12 cellular contexts compared by ENCODE assay signal in genomic region chr14:52678591-52678990, GRCh38. TPM values are rescaled to one million over a fixed set of nuclear protein-coding genes. Genes with fewer than 3 reads are reported as not detected.
DNase-seq lines count a peak whose midpoint lies in the region; ATAC-seq and TF ChIP-seq lines count a peak whose summit lies in the region.
"Had no signal": no experiment of that assay in that cellular context is flagged by ENCODE, and none has a peak within 500 bp of the region (broad histone marks: within the 10 kb centered on the region; RNA-seq: fewer than 3 reads in every experiment).

No MANE protein-coding gene starts in this region.

- TF ChIP-seq CTCF in 22Rv1 (IDR thresholded peaks at IDR 0.05) (peak; percentile 57), GM10248 (IDR thresholded peaks at IDR 0.05; ENCODE audit: control extremely low read depth, extremely low read depth, low read depth, missing control alignments) (peak; percentile 6), RWPE1 (conservative IDR thresholded peaks at IDR 0.05; ENCODE audit: low read depth) (peak; percentile 22; the same call in 1 of the 2 replicates), glutamatergic neuron (IDR thresholded peaks at IDR 0.05; ENCODE audit: partially characterized antibody, unreplicated experiment) (peak; percentile 68)

- peaks cover 2% of the 10 kb centered on the region for H3K27me3 Mint-ChIP-seq in glutamatergic neuron (ENCODE audit: unreplicated experiment)
- no peaks in the 10 kb centered on the region for H3K27me3 Mint-ChIP-seq in activated CD4-positive, alpha-beta T cell treated with anti-CD3 and anti-CD28 coated beads, Interleukin-2, amount 10 ng/mL, durations not matched to agents 7 days and 5 days
- H3K27me3 Mint-ChIP-seq: dendritic cell treated with granulocyte-macrophage colony-stimulating factor and Interleukin-4, amounts not matched to agents 40 ng/mL and 50 ng/mL, for 4 days had no signal

- H3K27ac Mint-ChIP-seq in glutamatergic neuron (ENCODE audit: unreplicated experiment), result no peak overlapping the region
- no peak overlapping the region for H3K27ac Mint-ChIP-seq in activated CD4-positive, alpha-beta T cell treated with anti-CD3 and anti-CD28 coated beads, Interleukin-2, amount 10 ng/mL, durations not matched to agents 7 days and 5 days
- H3K27ac Mint-ChIP-seq: dendritic cell treated with granulocyte-macrophage colony-stimulating factor and Interleukin-4, amounts not matched to agents 40 ng/mL and 50 ng/mL, for 4 days had no signal

- H3K9me3 Mint-ChIP-seq in glutamatergic neuron (ENCODE audit: unreplicated experiment), result no peaks in the 10 kb centered on the region
- H3K9me3 Mint-ChIP-seq in activated CD4-positive, alpha-beta T cell treated with anti-CD3 and anti-CD28 coated beads, Interleukin-2, amount 10 ng/mL, durations not matched to agents 7 days and 5 days, result no peaks in the 10 kb centered on the region
- H3K9me3 Mint-ChIP-seq: dendritic cell treated with granulocyte-macrophage colony-stimulating factor and Interleukin-4, amounts not matched to agents 40 ng/mL and 50 ng/mL, for 4 days had no signal

- ATAC-seq in GM21529 (IDR thresholded peaks at IDR 0.05; ENCODE audit: unreplicated experiment), result no peak

- DNase-seq in GM10248 (ENCODE audit: extremely low spot score) (no peak), RWPE1 (ENCODE audit: low spot score) (no peak), glutamatergic neuron (no peak), SK-N-DZ (ENCODE audit: low spot score) (no peak), NCI-H1105 treated with DMSO at 0.1 percent for 48 hours (lab: John Stamatoyannopoulos, UW) (no peak)
- no peak for DNase-seq in activated CD4-positive, alpha-beta T cell treated with anti-CD3 and anti-CD28 coated beads, Interleukin-2, amount 10 ng/mL, durations not matched to agents 7 days and 5 days
- DNase-seq: islet precursor cell, NCI-H1436 had no signal

- no peaks in the 10 kb centered on the region for H3K4me1 Mint-ChIP-seq in glutamatergic neuron (ENCODE audit: low read depth, unreplicated experiment)
- peaks cover 7% of the 10 kb centered on the region for H3K4me1 Mint-ChIP-seq in activated CD4-positive, alpha-beta T cell treated with anti-CD3 and anti-CD28 coated beads, Interleukin-2, amount 10 ng/mL, durations not matched to agents 7 days and 5 days

- H3K27ac ChIP-seq in 22Rv1 (no peak overlapping the region), RWPE1 (no peak overlapping the region)
- H3K27ac ChIP-seq: SK-N-MC had no signal

- POLR2A ChIA-PET in GM10248 (lab: Yijun Ruan, JAX) (interaction anchor here (0.6 kb wide), 1 partner anchor 739 kb away, joined by 3 read pairs; no protein-coding TSS in a partner anchor), RWPE1 (lab: Yijun Ruan, JAX; ENCODE audit: low non-redundant PET) (no interaction called here)
- POLR2A ChIA-PET in activated CD4-positive, alpha-beta T cell treated with anti-CD3 and anti-CD28 coated beads, Interleukin-2, amount 10 ng/mL, durations not matched to agents 7 days and 5 days (lab: Charles Lee), result no interaction called here

- CTCF ChIA-PET in GM10248 (lab: Yijun Ruan, JAX), result no interaction called here
- CTCF ChIA-PET in RWPE1 (lab: Yijun Ruan, JAX), result interaction anchor here (0.7 kb wide), 1 partner anchor 463 kb away, joined by 4 read pairs; no protein-coding TSS in a partner anchor
- CTCF ChIA-PET in activated CD4-positive, alpha-beta T cell treated with anti-CD3 and anti-CD28 coated beads, Interleukin-2, amount 10 ng/mL, durations not matched to agents 7 days and 5 days (lab: Charles Lee), result interaction anchor here (0.9 to 1.4 kb wide), 3 partner anchors 44 to 94 kb away, joined by 3 read pairs; no protein-coding TSS in a partner anchor

- no peaks in the 10 kb centered on the region for H3K36me3 Mint-ChIP-seq in glutamatergic neuron (ENCODE audit: unreplicated experiment)
- peaks cover 34% of the 10 kb centered on the region for H3K36me3 Mint-ChIP-seq in activated CD4-positive, alpha-beta T cell treated with anti-CD3 and anti-CD28 coated beads, Interleukin-2, amount 10 ng/mL, durations not matched to agents 7 days and 5 days (ENCODE audit: low read depth)

- H3K4me3 Mint-ChIP-seq in glutamatergic neuron (ENCODE audit: unreplicated experiment), result no peak overlapping the region
- H3K4me3 Mint-ChIP-seq in activated CD4-positive, alpha-beta T cell treated with anti-CD3 and anti-CD28 coated beads, Interleukin-2, amount 10 ng/mL, durations not matched to agents 7 days and 5 days, result no peak overlapping the region
- H3K4me3 Mint-ChIP-seq: dendritic cell treated with granulocyte-macrophage colony-stimulating factor and Interleukin-4, amounts not matched to agents 40 ng/mL and 50 ng/mL, for 4 days had no signal

RNA-seq across cellular contexts. Expression of gene ERO1A, which starts 16.8 kb away (rescaled TPM):
- total RNA-seq in glutamatergic neuron (ENCODE audit: unreplicated experiment), result 25.8 TPM
- total RNA-seq in activated CD4-positive, alpha-beta T cell treated with anti-CD3 and anti-CD28 coated beads, Interleukin-2, amount 10 ng/mL, durations not matched to agents 7 days and 5 days, result 100 to 1,000 TPM; 134 to 155 TPM
- 33.2 and 36.9 TPM in 2 replicates for polyA plus RNA-seq in SK-N-DZ (2014; cell fraction: cytosol; rRNA removed)
- 31.6 and 40.1 TPM in 2 replicates for polyA plus RNA-seq in SK-N-DZ (2014; cell fraction: nucleus; rRNA removed)

RNA-seq across cellular contexts. Expression of gene PSMC6, which starts 28.4 kb away (rescaled TPM):
- total RNA-seq in glutamatergic neuron (ENCODE audit: unreplicated experiment), result 101 TPM
- 10 to 100 TPM; 75.4 to 85.5 TPM for total RNA-seq in activated CD4-positive, alpha-beta T cell treated with anti-CD3 and anti-CD28 coated beads, Interleukin-2, amount 10 ng/mL, durations not matched to agents 7 days and 5 days
- 138 and 146 TPM in 2 replicates for polyA plus RNA-seq in SK-N-DZ (2014; cell fraction: cytosol; rRNA removed)
- 174 and 209 TPM in 2 replicates for polyA plus RNA-seq in SK-N-DZ (2014; cell fraction: nucleus; rRNA removed)

RNA-seq across cellular contexts. Expression of gene STYX, which starts 51.4 kb away (rescaled TPM):
- 5.5 TPM for total RNA-seq in glutamatergic neuron (ENCODE audit: unreplicated experiment)
- total RNA-seq in activated CD4-positive, alpha-beta T cell treated with anti-CD3 and anti-CD28 coated beads, Interleukin-2, amount 10 ng/mL, durations not matched to agents 7 days and 5 days, result 10 to 100 TPM; 20.7 to 24.4 TPM
- polyA plus RNA-seq in SK-N-DZ (2014; cell fraction: cytosol; rRNA removed), result 4.8 and 5.5 TPM in 2 replicates
- polyA plus RNA-seq in SK-N-DZ (2014; cell fraction: nucleus; rRNA removed), result 3.7 and 4.2 TPM in 2 replicates

Comparison
In these comparisons a context has a peak if more than half of its experiments do, and no peak if none do; other contexts are left out.
1. CTCF ChIP-seq: peak in every context shown above with its lines; median percentile 68 in glutamatergic neuron; 57 in 22Rv1; 22 in RWPE1; 6 in GM10248.